Comparison of ENCODE assay signal across 1 cellular context in the genomic region with DNA sequence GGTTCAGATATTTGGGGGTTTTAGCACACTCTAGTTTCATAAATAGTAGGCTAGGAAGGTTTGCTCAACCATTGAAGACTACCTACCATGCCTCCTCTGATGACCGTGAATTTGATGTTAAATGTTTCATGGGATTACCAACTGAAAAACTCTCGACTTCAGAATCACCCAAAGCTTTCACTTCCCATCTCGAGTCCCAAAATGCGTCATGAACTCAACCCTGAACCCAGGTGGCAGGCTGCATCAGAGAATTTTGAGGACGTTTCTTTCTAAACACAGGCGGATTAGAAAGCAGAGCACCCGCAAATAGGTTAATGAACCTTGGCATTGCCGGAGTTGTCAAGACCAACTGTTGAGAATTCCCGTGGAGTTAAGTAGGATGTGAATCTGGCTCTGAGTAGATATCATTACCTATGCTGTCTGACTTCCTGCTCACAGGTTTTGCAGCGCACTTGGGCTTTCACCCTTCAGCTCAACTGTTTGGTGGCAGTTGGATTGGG.
A peak's percentile ranks its signal among the peaks of the same experiment; 100 is the strongest.
TF ChIP-seq lines count a peak whose summit lies in the region.

No MANE protein-coding gene starts in this region.

TF ChIP-seq in GM12878, 131 proteins besides CTCF, POLR2A, EP300 and RAD21 (continued from another document):
- TF ChIP-seq, protein P1, sequence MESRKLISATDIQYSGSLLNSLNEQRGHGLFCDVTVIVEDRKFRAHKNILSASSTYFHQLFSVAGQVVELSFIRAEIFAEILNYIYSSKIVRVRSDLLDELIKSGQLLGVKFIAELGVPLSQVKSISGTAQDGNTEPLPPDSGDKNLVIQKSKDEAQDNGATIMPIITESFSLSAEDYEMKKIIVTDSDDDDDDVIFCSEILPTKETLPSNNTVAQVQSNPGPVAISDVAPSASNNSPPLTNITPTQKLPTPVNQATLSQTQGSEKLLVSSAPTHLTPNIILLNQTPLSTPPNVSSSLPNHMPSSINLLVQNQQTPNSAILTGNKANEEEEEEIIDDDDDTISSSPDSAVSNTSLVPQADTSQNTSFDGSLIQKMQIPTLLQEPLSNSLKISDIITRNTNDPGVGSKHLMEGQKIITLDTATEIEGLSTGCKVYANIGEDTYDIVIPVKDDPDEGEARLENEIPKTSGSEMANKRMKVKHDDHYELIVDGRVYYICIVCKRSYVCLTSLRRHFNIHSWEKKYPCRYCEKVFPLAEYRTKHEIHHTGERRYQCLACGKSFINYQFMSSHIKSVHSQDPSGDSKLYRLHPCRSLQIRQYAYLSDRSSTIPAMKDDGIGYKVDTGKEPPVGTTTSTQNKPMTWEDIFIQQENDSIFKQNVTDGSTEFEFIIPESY (IDR thresholded peaks at IDR 0.05) = no peak
- peak; percentile 62; the same call in 1 of the 2 replicates for TF ChIP-seq ATF7 (IDR thresholded peaks at IDR 0.05; ENCODE audit: low read depth)
- peak; percentile 98 for TF ChIP-seq CBX5 (IDR thresholded peaks at IDR 0.05; ENCODE audit: low read depth)
- peak; percentile 98 for TF ChIP-seq TCF12 (IDR thresholded peaks at IDR 0.05; ENCODE audit: low read depth, low read length)
- TF ChIP-seq NKRF (conservative IDR thresholded peaks at IDR 0.05) = no peak
- TF ChIP-seq MTA2 (IDR thresholded peaks at IDR 0.05; ENCODE audit: low read depth) = peak; percentile 92
- TF ChIP-seq, protein P2, sequence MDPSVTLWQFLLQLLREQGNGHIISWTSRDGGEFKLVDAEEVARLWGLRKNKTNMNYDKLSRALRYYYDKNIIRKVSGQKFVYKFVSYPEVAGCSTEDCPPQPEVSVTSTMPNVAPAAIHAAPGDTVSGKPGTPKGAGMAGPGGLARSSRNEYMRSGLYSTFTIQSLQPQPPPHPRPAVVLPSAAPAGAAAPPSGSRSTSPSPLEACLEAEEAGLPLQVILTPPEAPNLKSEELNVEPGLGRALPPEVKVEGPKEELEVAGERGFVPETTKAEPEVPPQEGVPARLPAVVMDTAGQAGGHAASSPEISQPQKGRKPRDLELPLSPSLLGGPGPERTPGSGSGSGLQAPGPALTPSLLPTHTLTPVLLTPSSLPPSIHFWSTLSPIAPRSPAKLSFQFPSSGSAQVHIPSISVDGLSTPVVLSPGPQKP (IDR thresholded peaks at IDR 0.05; ENCODE audit: low read depth, low read length) = no peak
- peak; percentile 99 for TF ChIP-seq IKZF2 (IDR thresholded peaks at IDR 0.05)
- peak; percentile 83 for TF ChIP-seq TCF7 (IDR thresholded peaks at IDR 0.05; ENCODE audit: borderline replicate concordance)
- TF ChIP-seq WRNIP1 (IDR thresholded peaks at IDR 0.05; ENCODE audit: borderline replicate concordance, low read depth, low read length) = no peak
- peak; percentile 97 for TF ChIP-seq ATF2 (IDR thresholded peaks at IDR 0.05; ENCODE audit: low read length)
- peak; percentile 86 for TF ChIP-seq RUNX3 (IDR thresholded peaks at IDR 0.05; ENCODE audit: low read length)
- peak; percentile 75; the same call in 2 of the 3 replicates for TF ChIP-seq POU2F2 (IDR thresholded peaks at IDR 0.05; ENCODE audit: borderline replicate concordance, low read depth, low read length)
- TF ChIP-seq ZNF687 (IDR thresholded peaks at IDR 0.05) = peak; percentile 73
- TF ChIP-seq EGR1 (IDR thresholded peaks at IDR 0.05; ENCODE audit: borderline replicate concordance in 1 of 2, low read depth in 2 of 2, low read length in 2 of 2) = 0 out of 3 replicates have a peak, but pooled peaks of 1 of the 2 experiments have one; percentile 40
- peak; percentile 66 for TF ChIP-seq SP1 (IDR thresholded peaks at IDR 0.05; ENCODE audit: low read depth, low read length)
- TF ChIP-seq SMC3 (IDR thresholded peaks at IDR 0.05; ENCODE audit: borderline replicate concordance, low read length) = peak; percentile 23; the same call in 1 of the 2 replicates
- peak in 1 of 2 experiments; percentile 82; a peak in 2 of 4 replicates for TF ChIP-seq ETV6 (conservative IDR thresholded peaks at IDR 0.05 in 1 of 2, IDR thresholded peaks at IDR 0.05 in 1 of 2; ENCODE audit: borderline replicate concordance in 1 of 2, low read depth in 1 of 2)
